Comparison of ENCODE assay signal across 20 cellular contexts in the genomic region with DNA sequence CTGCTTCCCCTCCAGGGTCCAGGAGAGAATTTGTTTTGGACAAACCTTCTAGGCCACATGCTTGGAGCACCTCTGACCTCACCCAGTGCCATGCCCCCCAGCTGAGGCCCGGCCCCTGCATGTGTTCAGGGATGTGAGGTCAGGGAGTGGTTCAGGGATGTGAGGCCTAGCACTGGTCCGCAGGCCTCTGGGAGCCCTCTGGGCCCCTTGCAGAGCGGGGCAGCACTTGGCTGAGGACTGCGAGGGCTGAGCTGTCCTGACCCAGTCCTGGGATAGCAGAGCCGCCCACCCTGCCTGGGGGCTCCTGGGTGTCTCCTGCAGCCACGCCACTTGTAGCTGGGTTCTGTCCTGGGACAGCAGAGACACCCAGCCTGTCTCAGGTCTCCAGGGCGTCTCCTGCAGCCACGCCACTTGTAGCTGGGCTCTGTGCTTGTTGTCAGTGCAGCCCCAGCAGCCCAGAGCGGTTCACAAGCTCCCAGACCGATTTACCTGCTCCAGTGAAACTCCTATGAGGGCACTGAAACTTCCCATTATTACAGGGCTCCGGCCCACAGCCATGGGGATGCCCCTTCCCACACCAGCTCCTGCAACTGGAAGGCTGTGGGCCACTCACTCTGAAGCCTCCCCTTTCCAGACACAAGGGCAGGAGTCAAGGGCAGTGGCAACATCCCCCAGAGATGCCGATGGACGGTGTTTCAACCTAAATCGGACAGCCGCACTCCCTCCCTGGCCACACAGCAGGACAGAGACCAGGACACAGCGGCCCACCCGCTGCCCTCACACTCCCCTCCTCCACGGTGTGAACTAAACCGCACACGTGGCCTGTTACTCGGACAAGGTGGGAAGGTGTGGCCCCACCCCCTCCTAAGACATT. TPM values are rescaled to one million over a fixed set of nuclear protein-coding genes. Genes with fewer than 3 reads are reported as not detected.
DNase-seq lines count a peak whose midpoint lies in the region; ATAC-seq and TF ChIP-seq lines count a peak whose summit lies in the region.
"Had no signal": no experiment of that assay in that cellular context is flagged by ENCODE, and none has a peak within 500 bp of the region (broad histone marks: within the 10 kb centered on the region; RNA-seq: fewer than 3 reads in every experiment).

No MANE protein-coding gene starts in this region.

- H3K27me3 Mint-ChIP-seq in activated T-helper 17 cell treated with anti-CD3 and anti-CD28 coated beads, Interleukin-2, amount 50 U/mL, for 72 hours: peaks cover 13% of the 10 kb centered on the region

- WGBS in neuronal stem cell (ENCODE audit: extremely low coverage in 2 of 2, insufficient read length in 2 of 2, insufficient replicate concordance in 1 of 2), 2 donors: no CpG with 5 or more reads among the region's 21 CpGs

- no peak overlapping the region for H3K27ac ChIP-seq in right atrium auricular region
- no peak overlapping the region for H3K27ac ChIP-seq in coronary artery
- H3K27ac ChIP-seq in neuronal stem cell (replicated peaks; ENCODE audit: low read length): no peak overlapping the region
- H3K27ac ChIP-seq: body of pancreas, ovary, upper lobe of left lung had no signal

- peak overlapping the region; percentile 41 for H2BK12ac ChIP-seq in neuronal stem cell (ENCODE audit: low read length)

- H3K4me1 ChIP-seq in right atrium auricular region: peaks cover 0 to 6% of the 10 kb centered on the region in 2 donors
- peaks cover 2 to 8% of the 10 kb centered on the region in 2 donors for H3K4me1 ChIP-seq in neuronal stem cell (ENCODE audit: control insufficient read depth in 2 of 2, insufficient read depth in 1 of 2, low read depth in 1 of 2, low read length in 2 of 2)

- peak overlapping the region; percentile 21 for H3K9ac ChIP-seq in neuronal stem cell (ENCODE audit: low read depth, low read length, poor library complexity)

- H3K27me3 ChIP-seq in right atrium auricular region (no peaks in the 10 kb centered on the region), neuronal stem cell (ENCODE audit: control insufficient read depth in 3 of 3, insufficient read depth in 3 of 3, low read depth in 1 of 3, low read length in 3 of 3) (peaks cover 0 to 2% (median 0%) of the 10 kb centered on the region in 3 experiments)
- H3K27me3 ChIP-seq: body of pancreas, ovary, upper lobe of left lung had no signal

- no peak for TF ChIP-seq CTCF in right atrium auricular region (IDR thresholded peaks at IDR 0.05)
- TF ChIP-seq CTCF in coronary artery (IDR thresholded peaks at IDR 0.05): no peak

- H2AFZ ChIP-seq in neuronal stem cell (ENCODE audit: low read length): no peak overlapping the region

- no peak overlapping the region for H3K4ac ChIP-seq in neuronal stem cell (ENCODE audit: low read length)

- peak overlapping the region; percentile 82 for H3K14ac ChIP-seq in neuronal stem cell (ENCODE audit: low read length)

- no peak overlapping the region for H3K4me3 Mint-ChIP-seq in activated T-helper 17 cell treated with anti-CD3 and anti-CD28 coated beads, Interleukin-2, amount 50 U/mL, for 72 hours
- H3K4me3 Mint-ChIP-seq: H9 had no signal

- ATAC-seq in activated T-helper 17 cell treated with anti-CD3 and anti-CD28 coated beads, Interleukin-2, amount 50 U/mL, for 72 hours (replicated peaks): no peak
- no peak for ATAC-seq in HG02852 (IDR thresholded peaks at IDR 0.05; ENCODE audit: unreplicated experiment)
- ATAC-seq in HG02623 (IDR thresholded peaks at IDR 0.05; ENCODE audit: unreplicated experiment): no peak
- ATAC-seq: body of pancreas; naive thymus-derived CD4-positive, alpha-beta T cell; sciatic nerve had no signal

- no peak overlapping the region for H4K8ac ChIP-seq in neuronal stem cell (ENCODE audit: low read depth, low read length)

- no peaks in the 10 kb centered on the region for H3K9me3 ChIP-seq in right atrium auricular region
- peaks cover 0 to 3% of the 10 kb centered on the region in 2 donors for H3K9me3 ChIP-seq in neuronal stem cell (replicated peaks in 1 of 2; ENCODE audit: control insufficient read depth in 2 of 2, insufficient read depth in 1 of 2, low read depth in 1 of 2, low read length in 2 of 2)
- H3K9me3 ChIP-seq: body of pancreas, ovary, upper lobe of left lung had no signal

- peak overlapping the region; percentile 71 for H3K18ac ChIP-seq in neuronal stem cell (ENCODE audit: low read length)

- DNase-seq in cardiac septum (ENCODE audit: low spot score) (peak; percentile 70), right atrium auricular region (ENCODE audit: low spot score) (no peak), coronary artery (ENCODE audit: low spot score) (peak; percentile 65), neuronal stem cell (ENCODE audit: low spot score) (no peak), NCI-H748 (lab: John Stamatoyannopoulos, UW; ENCODE audit: unreplicated experiment) (no peak)
- DNase-seq: COR-L47; DMS79; effector CD4-positive, alpha-beta T cell; H9; naive thymus-derived CD4-positive, alpha-beta T cell; NCI-H1930; NCI-H526 had no signal

- H3K79me1 ChIP-seq in neuronal stem cell (ENCODE audit: low read depth, low read length): no peaks in the 10 kb centered on the region

- H3K27ac Mint-ChIP-seq in activated T-helper 17 cell treated with anti-CD3 and anti-CD28 coated beads, Interleukin-2, amount 50 U/mL, for 72 hours: no peak overlapping the region
- H3K27ac Mint-ChIP-seq: activated T-helper 2 cell treated with anti-CD3 and anti-CD28 coated beads, Interferon-gamma antibody, Interleukin-2, Interleukin-4, amounts not matched to agents 10 μg/mL and 5 μg/mL and 100 μg/mL, durations not matched to agents 14 hours and 24 hours and 36 hours; H9; naive thymus-derived CD4-positive, alpha-beta T cell had no signal

- no peaks in the 10 kb centered on the region for H3K36me3 Mint-ChIP-seq in activated T-helper 17 cell treated with anti-CD3 and anti-CD28 coated beads, Interleukin-2, amount 50 U/mL, for 72 hours (ENCODE audit: low read depth)
- H3K36me3 Mint-ChIP-seq: naive thymus-derived CD4-positive, alpha-beta T cell had no signal

- peak overlapping the region; percentile 80 for H3K23ac ChIP-seq in neuronal stem cell (ENCODE audit: low read depth, low read length, poor library complexity)

- H3K4me3 ChIP-seq in right atrium auricular region (no peak overlapping the region), coronary artery (no peak overlapping the region), neuronal stem cell (ENCODE audit: low read length in 2 of 2) (no peak overlapping the region)
- H3K4me3 ChIP-seq: body of pancreas, ovary, upper lobe of left lung had no signal

- H2AK5ac ChIP-seq in neuronal stem cell (ENCODE audit: low read depth, low read length): peak overlapping the region; percentile 88

- no peaks in the 10 kb centered on the region for H3K9me3 Mint-ChIP-seq in activated T-helper 17 cell treated with anti-CD3 and anti-CD28 coated beads, Interleukin-2, amount 50 U/mL, for 72 hours
- H3K9me3 Mint-ChIP-seq: activated T-helper 2 cell treated with anti-CD3 and anti-CD28 coated beads, Interferon-gamma antibody, Interleukin-2, Interleukin-4, amounts not matched to agents 10 μg/mL and 5 μg/mL and 100 μg/mL, durations not matched to agents 14 hours and 24 hours and 36 hours; H9; naive thymus-derived CD4-positive, alpha-beta T cell had no signal

- H2BK5ac ChIP-seq in neuronal stem cell (ENCODE audit: low read length): no peak overlapping the region

- no peak overlapping the region for H3K4me2 ChIP-seq in neuronal stem cell (ENCODE audit: insufficient read depth, low read length, poor library complexity, severe bottlenecking)

- intact Hi-C loops in cardiac septum (cut with DNase I): no loop called here

- H2BK15ac ChIP-seq in neuronal stem cell (ENCODE audit: low read length): no peak overlapping the region

- no peak overlapping the region for H2BK120ac ChIP-seq in neuronal stem cell (ENCODE audit: low read depth, low read length)

- H3K36me3 ChIP-seq in right atrium auricular region (no peaks in the 10 kb centered on the region), neuronal stem cell (replicated peaks in 1 of 2; ENCODE audit: control insufficient read depth in 2 of 2, insufficient read depth in 2 of 2, low read length in 2 of 2) (peaks cover 0 to 2% of the 10 kb centered on the region in 2 donors)
- H3K36me3 ChIP-seq: ovary, upper lobe of left lung had no signal

- peaks cover 17% of the 10 kb centered on the region for H3K4me1 Mint-ChIP-seq in activated T-helper 17 cell treated with anti-CD3 and anti-CD28 coated beads, Interleukin-2, amount 50 U/mL, for 72 hours

- H4K91ac ChIP-seq in neuronal stem cell (ENCODE audit: low read depth, low read length, poor library complexity): no peak overlapping the region

RNA-seq across cellular contexts. Expression of a gene that starts 5.4 kb away (rescaled TPM):
- total RNA-seq in cardiac septum (0.86 TPM), right atrium auricular region (1 to 10 TPM in 1 of 2 donors, under 1 TPM in 1; 0.41 to 1.0 TPM)
- polyA plus RNA-seq in neuronal stem cell (2013, experiment 1 of 2): 6.8 TPM
- polyA plus RNA-seq in neuronal stem cell (2013, experiment 2 of 2): 6.1 TPM
- 10 to 100 TPM; 30.0 to 30.9 TPM for total RNA-seq in activated T-helper 17 cell treated with anti-CD3 and anti-CD28 coated beads, Interleukin-2, amount 50 U/mL, for 72 hours

Comparison
In these comparisons a context has a peak if more than half of its experiments do, and no peak if none do; other contexts are left out.
1. DNase-seq: peak in cardiac septum (single experiment) and coronary artery (single experiment); none in right atrium auricular region (single experiment), neuronal stem cell (single experiment) and NCI-H748 (single experiment).
2. RNA of a gene that starts 5.4 kb away (total RNA-seq): 30.0 to 30.9 TPM in activated T-helper 17 cell treated with anti-CD3 and anti-CD28 coated beads, Interleukin-2, amount 50 U/mL, for 72 hours; 0.41 to 1.0 TPM in right atrium auricular region and 0.86 TPM in cardiac septum (single experiment); every median in the first group is over 10 times any median in the second.